ENCODE assay signal across 9 cellular contexts in genomic region chrY:13435968-13436937, GRCh38. TPM values are rescaled to one million over a fixed set of nuclear protein-coding genes. Genes with fewer than 3 reads are reported as not detected.
A peak's percentile ranks its signal among the peaks of the same experiment; 100 is the strongest.
DNase-seq lines count a peak whose midpoint lies in the region; ATAC-seq and TF ChIP-seq lines count a peak whose summit lies in the region.
"Had no signal": no experiment of that assay in that cellular context is flagged by ENCODE, and none has a peak within 500 bp of the region (broad histone marks: within the 10 kb centered on the region; RNA-seq: fewer than 3 reads in every experiment).

No MANE protein-coding gene starts in this region.

- peaks cover 67% of the 10 kb centered on the region for H3K36me3 ChIP-seq in OCI-LY7 (ENCODE audit: insufficient read depth, low read length)
- H3K36me3 ChIP-seq in effector memory CD4-positive, alpha-beta T cell (ENCODE audit: control insufficient read depth, insufficient read depth, low read length), result no peaks in the 10 kb centered on the region
- H3K36me3 ChIP-seq: thoracic aorta had no signal

- no peak overlapping the region for H3K27ac ChIP-seq in OCI-LY7 (ENCODE audit: low read depth, low read length, poor library complexity, severe bottlenecking)
- H3K27ac ChIP-seq in effector memory CD4-positive, alpha-beta T cell (ENCODE audit: insufficient read depth, low read length, poor library complexity, severe bottlenecking), result peak overlapping the region; percentile 65
- H3K27ac ChIP-seq: thoracic aorta had no signal

- intact Hi-C loops in OCI-LY7 (cut with micrococcal nuclease; ENCODE audit: unreplicated experiment), result loop anchor here (2.0 kb wide), 1 partner anchor 293 kb away; no protein-coding TSS in a partner anchor

- H3K4me2 ChIP-seq in OCI-LY7 (ENCODE audit: low read length), result peak overlapping the region; percentile 29; the same call in 1 of the 2 replicates

- CTCF ChIA-PET in OCI-LY7 (lab: Charles Lee; ENCODE audit: unreplicated experiment), result interaction anchor here (0.6 kb wide), 1 partner anchor 38 kb away, joined by 7 read pairs; no protein-coding TSS in a partner anchor

- BruUV-seq in OCI-LY7 (replicated peaks; lab: Mats Ljungman, UMichigan), result no TSS peak

- peaks cover 48% of the 10 kb centered on the region for H3K79me2 ChIP-seq in OCI-LY7 (ENCODE audit: insufficient read depth, low read depth, low read length)

- H3K27me3 ChIP-seq in effector memory CD4-positive, alpha-beta T cell (replicated peaks; ENCODE audit: control insufficient read depth, insufficient read depth, low read length, poor library complexity, severe bottlenecking), result no peaks in the 10 kb centered on the region

- no peak overlapping the region for H2AFZ ChIP-seq in OCI-LY7 (ENCODE audit: low read length)

- POLR2A ChIA-PET in OCI-LY7 (lab: Charles Lee), result interaction anchor here (0.5 to 1.1 kb wide), 2 partner anchors 9 to 16 kb away, joined by 3 read pairs; no protein-coding TSS in a partner anchor

- DNase-seq in OCI-LY7 (ENCODE audit: low spot score), result peak; percentile 35
- peak in 2 of 3 donors; percentile 40 to 55 for DNase-seq in effector memory CD4-positive, alpha-beta T cell
- DNase-seq in stimulated activated CD4-positive, alpha-beta T cell treated with anti-CD3 and anti-CD28 coated beads, Interleukin-4, amount 100 ng/mL, for 24 hours, result peak; percentile 64
- DNase-seq in HuH-7 (ENCODE audit: low spot score), result no peak
- no peak for DNase-seq in retina
- no peak for DNase-seq in NCI-H1694 (lab: John Stamatoyannopoulos, UW)

- H3K9me3 ChIP-seq in OCI-LY7 (ENCODE audit: low read length), result peaks cover 22% of the 10 kb centered on the region; the same call in 1 of the 2 replicates
- no peaks in the 10 kb centered on the region for H3K9me3 ChIP-seq in effector memory CD4-positive, alpha-beta T cell (ENCODE audit: control insufficient read depth, low read length)
- H3K9me3 ChIP-seq: thoracic aorta had no signal

- no peak overlapping the region for H3K4me3 ChIP-seq in OCI-LY7 (ENCODE audit: low read depth, low read length, poor library complexity, severe bottlenecking)
- peak overlapping the region; percentile 40 for H3K4me3 ChIP-seq in effector memory CD4-positive, alpha-beta T cell (ENCODE audit: insufficient read depth, low read depth, low read length, poor library complexity, severe bottlenecking)
- H3K4me3 ChIP-seq: thoracic aorta had no signal

- ATAC-seq in GM21737 (IDR thresholded peaks at IDR 0.05; ENCODE audit: unreplicated experiment), result peak; percentile 81
- no peak for ATAC-seq in GM19324 (IDR thresholded peaks at IDR 0.05; ENCODE audit: low FRiP score, unreplicated experiment)

- 0 out of 2 replicates have a peak, but pooled peaks cover 3% of the 10 kb centered on the region for H4K20me1 ChIP-seq in OCI-LY7 (ENCODE audit: insufficient read depth, low read length)

- H3K9me2 ChIP-seq in OCI-LY7 (ENCODE audit: insufficient read depth, low read length), result no peaks in the 10 kb centered on the region

- peak; percentile 73 for TF ChIP-seq CTCF in OCI-LY7 (conservative IDR thresholded peaks at IDR 0.05; ENCODE audit: low read length)

- peaks cover 8% of the 10 kb centered on the region for H3K4me1 ChIP-seq in OCI-LY7 (ENCODE audit: insufficient read depth, low read length, poor library complexity, severe bottlenecking)
- no peaks in the 10 kb centered on the region for H3K4me1 ChIP-seq in effector memory CD4-positive, alpha-beta T cell (ENCODE audit: control insufficient read depth, insufficient read depth, low read length, poor library complexity, severe bottlenecking)

RNA-seq across cellular contexts. Expression of gene UTY, which starts 43.6 kb away (rescaled TPM):
- 28.9 and 35.8 TPM in 2 replicates for total RNA-seq in OCI-LY7 (2014; rRNA removed; shearing (Covaris generic))
- total RNA-seq in OCI-LY7 (2022), result 36.7 and 39.2 TPM in 2 replicates

Comparison
In these comparisons a context has a peak if more than half of its experiments do, and no peak if none do; other contexts are left out.
1. DNase-seq: peak in OCI-LY7 (single experiment), effector memory CD4-positive, alpha-beta T cell (2 of 3) and stimulated activated CD4-positive, alpha-beta T cell treated with anti-CD3 and anti-CD28 coated beads, Interleukin-4, amount 100 ng/mL, for 24 hours (single experiment); none in HuH-7 (single experiment), retina (single experiment) and NCI-H1694 (single experiment).